20 cellular contexts compared by ENCODE assay signal in genomic region chr5:96913233-96913632, GRCh38. TPM values are rescaled to one million over a fixed set of nuclear protein-coding genes. Genes with fewer than 3 reads are reported as not detected.
DNase-seq lines count a peak whose midpoint lies in the region; ATAC-seq, FAIRE-seq and TF ChIP-seq lines count a peak whose summit lies in the region.
"Had no signal": no experiment of that assay in that cellular context is flagged by ENCODE, and none has a peak within 500 bp of the region (broad histone marks: within the 10 kb centered on the region; RNA-seq: fewer than 3 reads in every experiment).

No MANE protein-coding gene starts in this region.

- intact Hi-C loops in HepG2 (cut with micrococcal nuclease; ENCODE audit: unreplicated experiment): no loop called here
- intact Hi-C loops in pancreas (cut with DNase I): no loop called here

- no peaks in the 10 kb centered on the region for H3K79me2 ChIP-seq in HepG2 (ENCODE audit: insufficient read depth, low read length)

- H2AFZ ChIP-seq in HepG2 (ENCODE audit: low read length): no peak overlapping the region

- H3K4me1 ChIP-seq in liver (ENCODE audit: control insufficient read depth in 4 of 4, insufficient read depth in 4 of 4, low read length in 3 of 4): peaks cover 0 to 15% (median 9%) of the 10 kb centered on the region in 4 donors
- peaks cover 16% of the 10 kb centered on the region for H3K4me1 ChIP-seq in HepG2 (ENCODE audit: insufficient read depth, low read length)
- H3K4me1 ChIP-seq in pancreas: no peaks in the 10 kb centered on the region
- H3K4me1 ChIP-seq: BE2C; BLaER1 treated with 17β-estradiol and CSF1 and Interleukin-3, amounts not matched to agents 10 nM and 100 nM had no signal

- H3K9me3 ChIP-seq in liver (ENCODE audit: control insufficient read depth in 4 of 4, low read length in 3 of 4) (no peaks in the 10 kb centered on the region), HepG2 (ENCODE audit: low read length) (no peaks in the 10 kb centered on the region), pancreas (no peaks in the 10 kb centered on the region)
- H3K9me3 ChIP-seq: BE2C had no signal

- FAIRE-seq in HepG2 (lab: Jason Lieb, UNC): no peak
- FAIRE-seq in pancreas (lab: Jason Lieb, UNC): no peak
- FAIRE-seq: D721Med, GM12891 had no signal

- no TSS peak for BruUV-seq in HepG2 (replicated peaks; lab: Mats Ljungman, UMichigan)

- POLR2A ChIA-PET in HepG2 (lab: Yijun Ruan, JAX): no interaction called here

- TF ChIP-seq EP300 in HepG2 (IDR thresholded peaks at IDR 0.05; ENCODE audit: low read depth in 2 of 2, low read length in 2 of 2): no peak
- TF ChIP-seq EP300 in HepG2 (CRISPR knock-in tag; IDR thresholded peaks at IDR 0.05; ENCODE audit: borderline replicate concordance): no peak

- H3K4me3 ChIP-seq in liver (ENCODE audit: low read depth in 1 of 3, low read length in 3 of 3): no peak overlapping the region
- no peak overlapping the region for H3K4me3 ChIP-seq in HepG2 (replicated peaks in 1 of 3; ENCODE audit: insufficient read depth in 1 of 3, low read depth in 2 of 3, low read length in 3 of 3)
- no peak overlapping the region for H3K4me3 ChIP-seq in pancreas
- H3K4me3 ChIP-seq: BLaER1 treated with 17β-estradiol and CSF1 and Interleukin-3, amounts not matched to agents 10 nM and 100 nM; GM23338 had no signal

- H3K27me3 ChIP-seq in liver (ENCODE audit: control insufficient read depth in 4 of 4, insufficient read depth in 4 of 4, low read length in 3 of 4): no peaks in the 10 kb centered on the region
- no peaks in the 10 kb centered on the region for H3K27me3 ChIP-seq in HepG2 (ENCODE audit: control insufficient read depth in 1 of 2, insufficient read depth in 2 of 2, low read length in 2 of 2)
- no peaks in the 10 kb centered on the region for H3K27me3 ChIP-seq in pancreas
- H3K27me3 ChIP-seq: BE2C; BLaER1 treated with 17β-estradiol and CSF1 and Interleukin-3, amounts not matched to agents 10 nM and 100 nM had no signal

- H3K36me3 ChIP-seq in liver (ENCODE audit: control insufficient read depth in 4 of 4, insufficient read depth in 3 of 4, low read depth in 1 of 4, low read length in 3 of 4): peaks cover 2 to 9% (median 4%) of the 10 kb centered on the region in 4 donors
- H3K36me3 ChIP-seq in HepG2 (replicated peaks in 1 of 2; ENCODE audit: control insufficient read depth in 1 of 2, insufficient read depth in 2 of 2, low read length in 2 of 2): no peaks in the 10 kb centered on the region
- H3K36me3 ChIP-seq in pancreas: peaks cover 0 to 3% (median 0%) of the 10 kb centered on the region in 3 donors
- H3K36me3 ChIP-seq: BE2C had no signal

- WGBS in liver: 30% methylated on average over 2 of the region's 2 CpGs
- WGBS in HepG2 (ENCODE audit: low lambda C conversion rate): 95% methylated on average over 2 of the region's 2 CpGs
- 27 to 36% methylated on average over 2 of the region's 2 CpGs for WGBS in pancreas, 2 donors

- DNase-seq in NCI-H1105 treated with DMSO at 0.1 percent for 48 hours (lab: John Stamatoyannopoulos, UW) (peak; percentile 14), NCI-H1105 (lab: John Stamatoyannopoulos, UW) (no peak), HepG2 (ENCODE audit: low spot score) (no peak), left lobe of liver (ENCODE audit: low spot score) (peak; percentile 72), pancreas (no peak), islet precursor cell (no peak)
- DNase-seq: BE2C; CD4-positive, alpha-beta T cell; CD8-positive, alpha-beta memory T cell; DMS53; DMS79 treated with DMSO at 0.1 percent for 48 hours; GF-D8; H9 had no signal

- no peak overlapping the region for H3K27ac ChIP-seq in liver (ENCODE audit: low read depth in 1 of 2, low read length in 2 of 2)
- H3K27ac ChIP-seq in HepG2 (ENCODE audit: extremely low read length, insufficient read depth, low read length): no peak overlapping the region
- H3K27ac ChIP-seq in pancreas: no peak overlapping the region
- H3K27ac ChIP-seq: 22Rv1; BLaER1 treated with 17β-estradiol and CSF1 and Interleukin-3, amounts not matched to agents 10 nM and 100 nM had no signal

- H3K4me2 ChIP-seq in HepG2 (ENCODE audit: low read depth, low read length): no peak overlapping the region
- H3K4me2 ChIP-seq: BLaER1 treated with 17β-estradiol and CSF1 and Interleukin-3, amounts not matched to agents 10 nM and 100 nM; GM23338 had no signal

- no peak for TF ChIP-seq RAD21 in liver (IDR thresholded peaks at IDR 0.05)
- no peak for TF ChIP-seq RAD21 in HepG2 (CRISPR knock-in tag; IDR thresholded peaks at IDR 0.05)

- TF ChIP-seq CTCF in liver (IDR thresholded peaks at IDR 0.05; ENCODE audit: low read depth, low read length, missing input control): no peak
- TF ChIP-seq CTCF in HepG2 (CRISPR knock-in tag; IDR thresholded peaks at IDR 0.05): no peak
- TF ChIP-seq CTCF in pancreas (IDR thresholded peaks at IDR 0.05): no peak

- CTCF ChIA-PET in HepG2 (lab: Yijun Ruan, JAX; ENCODE audit: low intra/inter-chr PET ratio, low total read pairs): no interaction called here

- no peaks in the 10 kb centered on the region for H4K20me1 ChIP-seq in HepG2 (ENCODE audit: insufficient read depth, low read length)
- H4K20me1 ChIP-seq: BLaER1 treated with 17β-estradiol and CSF1 and Interleukin-3, amounts not matched to agents 10 nM and 100 nM had no signal

- no peak for TF ChIP-seq POLR2A in HepG2 (IDR thresholded peaks at IDR 0.05; ENCODE audit: insufficient read depth in 1 of 2, low read depth in 2 of 2, low read length in 2 of 2)

- in situ Hi-C loops in HepG2 (cut with HindIII; ENCODE audit: extremely low pct_ligation_motif_present, low pct_unique_long_range_greater_than_20kb): no loop called here

- H3K9ac ChIP-seq in liver (ENCODE audit: low read depth in 1 of 2, low read length in 2 of 2) (no peak overlapping the region), HepG2 (ENCODE audit: insufficient read depth, low read depth, low read length) (no peak overlapping the region)
- H3K9ac ChIP-seq: BLaER1 treated with 17β-estradiol and CSF1 and Interleukin-3, amounts not matched to agents 10 nM and 100 nM had no signal

- ATAC-seq in HepG2 (no peak), left lobe of liver (peak; percentile 86), pancreas (no peak)
- ATAC-seq: GM23338, HCT116 had no signal

TF ChIP-seq in HepG2, 621 proteins besides CTCF, POLR2A, EP300 and RAD21 (continues in another document):
- TF ChIP-seq DNMT1 (CRISPR knock-in tag; IDR thresholded peaks at IDR 0.05): no peak

RNA-seq across cellular contexts. Expression of gene LNPEP, which starts 22.6 kb away (rescaled TPM):
- total RNA-seq in liver (10 to 100 TPM; 15.8 to 19.7 TPM), HepG2 (2016; rRNA removed; fragmentation: Illumina TruSeq; extraction: Trizol) (14.7 and 16.9 TPM in 2 replicates), left lobe of liver (8.4 TPM), pancreas (10 to 100 TPM in 3 of 6 donors, 1 to 10 TPM in 3; 9.1 to 20.0 (median 12.4) TPM)
- polyA plus RNA-seq in liver (1 to 10 TPM; 1.9 to 3.2 TPM), HepG2 (2011; rRNA removed) (6.3 and 8.0 TPM in 2 replicates), pancreas (1 to 10 TPM; 2.0 to 4.6 TPM)
- 3.6 and 4.1 TPM in 2 replicates for total RNA-seq in HepG2 (2016; cell fraction: cytosol; rRNA removed; fragmentation: Illumina TruSeq; extraction: Trizol; ENCODE audit: low read depth)
- 13.0 and 16.4 TPM in 2 replicates for total RNA-seq in HepG2 (2016; cell fraction: insoluble cytoplasmic fraction; rRNA removed; fragmentation: Illumina TruSeq; extraction: Trizol)
- 5.2 and 6.3 TPM in 2 replicates for total RNA-seq in HepG2 (2016; cell fraction: membrane; rRNA removed; fragmentation: Illumina TruSeq; extraction: Trizol)
- total RNA-seq in HepG2 (2016; cell fraction: nucleus; rRNA removed; fragmentation: Illumina TruSeq; extraction: Trizol): 30.4 and 33.6 TPM in 2 replicates
- 2.5 and 4.3 TPM in 2 replicates for polyA plus RNA-seq in HepG2 (2011; cell fraction: cytosol; rRNA removed)
- 5.2 and 6.1 TPM in 2 replicates for polyA plus RNA-seq in HepG2 (2011; cell fraction: nucleus; rRNA removed)
- polyA plus RNA-seq in HepG2 (2012): 4.0 and 4.9 TPM in 2 replicates
- 0.58 and 0.62 TPM in 2 replicates for polyA plus RNA-seq in HepG2 (2016; cell fraction: cytosol; fragmentation: Illumina TruSeq; extraction: Trizol; ENCODE audit: low read depth)
- polyA plus RNA-seq in HepG2 (2016; cell fraction: insoluble cytoplasmic fraction; fragmentation: Illumina TruSeq; extraction: Trizol; ENCODE audit: low read depth): 4.3 and 4.8 TPM in 2 replicates
- polyA plus RNA-seq in HepG2 (2016; cell fraction: membrane; fragmentation: Illumina TruSeq; extraction: Trizol; ENCODE audit: low read depth): 1.1 and 1.2 TPM in 2 replicates
- polyA plus RNA-seq in HepG2 (2016; cell fraction: nucleus; fragmentation: Illumina TruSeq; extraction: Trizol; ENCODE audit: insufficient read depth, low read depth): 12.2 and 12.9 TPM in 2 replicates
- polyA minus RNA-seq in HepG2 (2011; rRNA and poly(A)+ RNA removed; ENCODE audit: low replicate concordance): 16.3 and 19.2 TPM in 2 replicates
- polyA minus RNA-seq in HepG2 (2011; cell fraction: cytosol; rRNA and poly(A)+ RNA removed): 15.2 and 19.8 TPM in 2 replicates
- polyA minus RNA-seq in HepG2 (2011; cell fraction: nucleus; rRNA and poly(A)+ RNA removed): 39.9 and 46.0 TPM in 2 replicates

RNA-seq across cellular contexts. Expression of gene ERAP2, which starts 36.9 kb away (rescaled TPM):
- 10 to 100 TPM; 14.2 to 15.5 TPM for total RNA-seq in liver
- polyA plus RNA-seq in liver: 1 to 10 TPM; 1.8 to 7.2 TPM
- 12.8 and 16.6 TPM in 2 replicates for total RNA-seq in HepG2 (2016; rRNA removed; fragmentation: Illumina TruSeq; extraction: Trizol)
- total RNA-seq in HepG2 (2016; cell fraction: cytosol; rRNA removed; fragmentation: Illumina TruSeq; extraction: Trizol; ENCODE audit: low read depth): 2.9 and 3.2 TPM in 2 replicates
- total RNA-seq in HepG2 (2016; cell fraction: insoluble cytoplasmic fraction; rRNA removed; fragmentation: Illumina TruSeq; extraction: Trizol): 12.2 and 17.5 TPM in 2 replicates
- total RNA-seq in HepG2 (2016; cell fraction: membrane; rRNA removed; fragmentation: Illumina TruSeq; extraction: Trizol): 4.6 and 5.8 TPM in 2 replicates
- 24.6 and 25.0 TPM in 2 replicates for total RNA-seq in HepG2 (2016; cell fraction: nucleus; rRNA removed; fragmentation: Illumina TruSeq; extraction: Trizol)
- polyA plus RNA-seq in HepG2 (2011; rRNA removed): 12.5 and 12.8 TPM in 2 replicates
- 6.7 and 9.8 TPM in 2 replicates for polyA plus RNA-seq in HepG2 (2011; cell fraction: cytosol; rRNA removed)
- 4.3 and 5.6 TPM in 2 replicates for polyA plus RNA-seq in HepG2 (2011; cell fraction: nucleus; rRNA removed)
- polyA plus RNA-seq in HepG2 (2012): 6.6 and 7.6 TPM in 2 replicates
- polyA plus RNA-seq in HepG2 (2016; cell fraction: cytosol; fragmentation: Illumina TruSeq; extraction: Trizol; ENCODE audit: low read depth): 0.45 and 0.54 TPM in 2 replicates
- polyA plus RNA-seq in HepG2 (2016; cell fraction: insoluble cytoplasmic fraction; fragmentation: Illumina TruSeq; extraction: Trizol; ENCODE audit: low read depth): 7.8 and 8.4 TPM in 2 replicates
- 1.5 and 2.1 TPM in 2 replicates for polyA plus RNA-seq in HepG2 (2016; cell fraction: membrane; fragmentation: Illumina TruSeq; extraction: Trizol; ENCODE audit: low read depth)
- polyA plus RNA-seq in HepG2 (2016; cell fraction: nucleus; fragmentation: Illumina TruSeq; extraction: Trizol; ENCODE audit: insufficient read depth, low read depth): 15.5 and 16.2 TPM in 2 replicates
- 14.6 and 24.3 TPM in 2 replicates for polyA minus RNA-seq in HepG2 (2011; rRNA and poly(A)+ RNA removed; ENCODE audit: low replicate concordance)
- 9.4 and 9.8 TPM in 2 replicates for polyA minus RNA-seq in HepG2 (2011; cell fraction: cytosol; rRNA and poly(A)+ RNA removed)
- polyA minus RNA-seq in HepG2 (2011; cell fraction: nucleus; rRNA and poly(A)+ RNA removed): 29.4 and 34.1 TPM in 2 replicates
- total RNA-seq in left lobe of liver: 7.1 TPM
- 1 to 10 TPM in 4 of 6 donors, under 1 TPM in 2; 0.22 to 9.3 (median 2.5) TPM for total RNA-seq in pancreas
- polyA plus RNA-seq in pancreas: 1 to 10 TPM in 1 of 2 donors, under 1 TPM in 1; 0.87 to 1.2 TPM
- total RNA-seq: GM23338 had no signal

Comparison
In these comparisons a context has a peak if more than half of its experiments do, and no peak if none do; other contexts are left out.
1. DNase-seq: peak in NCI-H1105 treated with DMSO at 0.1 percent for 48 hours (single experiment) and left lobe of liver (single experiment); none in NCI-H1105 (single experiment), HepG2 (single experiment), pancreas (0 of 6) and islet precursor cell (single experiment).